In genomic region chrX:153507484-153508178, GRCh38 we compare ENCODE assay signal across 8 cellular contexts. TPM values are rescaled to one million over a fixed set of nuclear protein-coding genes. Genes with fewer than 3 reads are reported as not detected.
A peak's percentile ranks its signal among the peaks of the same experiment; 100 is the strongest.
DNase-seq lines count a peak whose midpoint lies in the region; ATAC-seq and TF ChIP-seq lines count a peak whose summit lies in the region.

No MANE protein-coding gene starts in this region.

- no peaks in the 10 kb centered on the region for H3K4me1 Mint-ChIP-seq in nephron progenitor cell
- peaks cover 5% of the 10 kb centered on the region for H3K4me1 Mint-ChIP-seq in stimulated activated naive CD8-positive, alpha-beta T cell treated with anti-CD3 and anti-CD28 coated beads, Interleukin-15, amount 100 ng/mL, for 72 hours

- no peak overlapping the region for H3K27ac Mint-ChIP-seq in nephron progenitor cell
- peak overlapping the region in 1 of 2 donors; percentile 48 for H3K27ac Mint-ChIP-seq in stimulated activated naive CD8-positive, alpha-beta T cell treated with anti-CD3 and anti-CD28 coated beads, Interleukin-15, amount 100 ng/mL, for 72 hours

- H3K9me3 Mint-ChIP-seq in nephron progenitor cell = peaks cover 30% of the 10 kb centered on the region
- H3K9me3 Mint-ChIP-seq in stimulated activated naive CD8-positive, alpha-beta T cell treated with anti-CD3 and anti-CD28 coated beads, Interleukin-15, amount 100 ng/mL, for 72 hours = no peaks in the 10 kb centered on the region

- peak; percentile 69 for TF ChIP-seq CTCF in fibroblast of mammary gland (conservative IDR thresholded peaks at IDR 0.05; ENCODE audit: control insufficient read depth, insufficient read depth, low read depth, low read length)
- peak; percentile 70 for TF ChIP-seq CTCF in nephron progenitor cell (IDR thresholded peaks at IDR 0.05)

- DNase-seq in DMS 273 treated with DMSO at 0.1 percent for 48 hours (lab: John Stamatoyannopoulos, UW) = peak; percentile 79
- DNase-seq in HuH-7 (ENCODE audit: low spot score) = peak; percentile 94
- peak; percentile 88 to 91 for DNase-seq in activated T-cell treated with anti-CD3 and anti-CD28 coated beads, Interleukin-2, amount 50 U/mL, for 48 hours
- DNase-seq in fibroblast of mammary gland (ENCODE audit: low read depth) = peak; percentile 59
- peak; percentile 87 for DNase-seq in nephron progenitor cell
- DNase-seq in stimulated activated naive CD8-positive, alpha-beta T cell treated with anti-CD3 and anti-CD28 coated beads, Interleukin-15, amount 100 ng/mL, for 72 hours = peak; percentile 79 to 81

- no peak overlapping the region for H3K4me3 ChIP-seq in fibroblast of mammary gland (ENCODE audit: control insufficient read depth, low read depth, low read length)

- H3K4me3 Mint-ChIP-seq in nephron progenitor cell = no peak overlapping the region
- H3K4me3 Mint-ChIP-seq in stimulated activated naive CD8-positive, alpha-beta T cell treated with anti-CD3 and anti-CD28 coated beads, Interleukin-15, amount 100 ng/mL, for 72 hours = no peak overlapping the region

- H3K36me3 Mint-ChIP-seq in nephron progenitor cell (ENCODE audit: low read depth) = no peaks in the 10 kb centered on the region

- peak; percentile 89 for ATAC-seq in GM21390 (IDR thresholded peaks at IDR 0.05; ENCODE audit: unreplicated experiment)
- ATAC-seq in stimulated activated naive CD8-positive, alpha-beta T cell treated with anti-CD3 and anti-CD28 coated beads, Interleukin-15, amount 100 ng/mL, for 72 hours = peak; percentile 94

- H3K27me3 Mint-ChIP-seq in nephron progenitor cell (ENCODE audit: low read depth, poor library complexity) = no peaks in the 10 kb centered on the region
- H3K27me3 Mint-ChIP-seq in stimulated activated naive CD8-positive, alpha-beta T cell treated with anti-CD3 and anti-CD28 coated beads, Interleukin-15, amount 100 ng/mL, for 72 hours = no peaks in the 10 kb centered on the region

TF ChIP-seq in PFSK-1, 5 proteins besides CTCF, POLR2A, EP300 and RAD21:
- TF ChIP-seq SIN3A (IDR thresholded peaks at IDR 0.05; ENCODE audit: borderline replicate concordance, insufficient read depth, low read length) (no peak), TAF1 (IDR thresholded peaks at IDR 0.05; ENCODE audit: borderline replicate concordance, insufficient read depth, low read length) (no peak), REST (IDR thresholded peaks at IDR 0.05; ENCODE audit: insufficient read depth in 1 of 2, low read depth in 2 of 2, low read length in 2 of 2) (no peak), FOXP2 (optimal IDR thresholded peaks at IDR 0.05; ENCODE audit: borderline replicate concordance, extremely low read depth, extremely low read length, insufficient read depth) (no peak), POLR2AphosphoS5 (IDR thresholded peaks at IDR 0.05; ENCODE audit: low read depth, low read length) (peak; percentile 49)

RNA-seq across cellular contexts. Expression of gene ATP2B3, which starts 9.8 kb away (rescaled TPM):
- 0.92 TPM for polyA plus RNA-seq in PFSK-1 (2012; ENCODE audit: insufficient read length, low read depth)

RNA-seq across cellular contexts. Expression of gene BGN, which starts 12.9 kb away (rescaled TPM):
- polyA plus RNA-seq in PFSK-1 (2012; ENCODE audit: insufficient read length, low read depth) = 571 TPM

RNA-seq across cellular contexts. Expression of gene HAUS7, which starts 37.3 kb away (rescaled TPM):
- polyA plus RNA-seq in PFSK-1 (2012; ENCODE audit: insufficient read length, low read depth) = 69.5 TPM
